Comparison of ENCODE assay signal across 1 cellular context in genomic region chr10:75283150-75284096, GRCh38.
TF ChIP-seq lines count a peak whose summit lies in the region.

No MANE protein-coding gene starts in this region.

TF ChIP-seq in HEK293, 187 proteins besides CTCF, POLR2A, EP300 and RAD21 (continued from another document and continues in another):
- TF ChIP-seq BCL6B (tag by site-specific recombination; IDR thresholded peaks at IDR 0.05) (no peak), ZNF221 (tag by site-specific recombination; IDR thresholded peaks at IDR 0.05; ENCODE audit: borderline replicate concordance) (no peak), GLIS2 (tag by site-specific recombination; IDR thresholded peaks at IDR 0.05) (no peak), PRDM4 (tag by site-specific recombination; IDR thresholded peaks at IDR 0.05) (peak; percentile 71), ZNF23 (tag by site-specific recombination; IDR thresholded peaks at IDR 0.05; ENCODE audit: borderline replicate concordance) (no peak), ZNF830 (tag by site-specific recombination; IDR thresholded peaks at IDR 0.05; ENCODE audit: low read depth) (no peak), ZNF155 (tag by site-specific recombination; IDR thresholded peaks at IDR 0.05) (no peak), ZNF555 (tag by site-specific recombination; conservative IDR thresholded peaks at IDR 0.05) (no peak), ZNF558 (tag by site-specific recombination; IDR thresholded peaks at IDR 0.05) (0 out of 2 replicates have a peak, but pooled peaks have one; percentile 22), SALL2 (tag by site-specific recombination; IDR thresholded peaks at IDR 0.05; ENCODE audit: borderline replicate concordance) (no peak), ZNF548 (tag by site-specific recombination; IDR thresholded peaks at IDR 0.05) (no peak), ZFP41 (tag by site-specific recombination; IDR thresholded peaks at IDR 0.05; ENCODE audit: borderline replicate concordance) (no peak), ZNF660 (tag by site-specific recombination; IDR thresholded peaks at IDR 0.05) (peak; percentile 19; the same call in 1 of the 2 replicates), ZNF391 (tag by site-specific recombination; IDR thresholded peaks at IDR 0.05; ENCODE audit: borderline replicate concordance, low read depth) (peak; percentile 67; the same call in 1 of the 2 replicates), IKZF3 (tag by site-specific recombination; IDR thresholded peaks at IDR 0.05) (peak; percentile 69), ZNF266 (tag by site-specific recombination; IDR thresholded peaks at IDR 0.05; ENCODE audit: low read depth) (no peak), ZNF645 (tag by site-specific recombination; IDR thresholded peaks at IDR 0.05) (no peak), ZFP69B (tag by site-specific recombination; IDR thresholded peaks at IDR 0.05) (no peak), ZNF280C (tag by site-specific recombination; IDR thresholded peaks at IDR 0.05) (no peak), ZNF658 (tag by site-specific recombination; IDR thresholded peaks at IDR 0.05) (no peak), KLF1 (tag by site-specific recombination; IDR thresholded peaks at IDR 0.05) (no peak), ZBTB17 (tag by site-specific recombination; IDR thresholded peaks at IDR 0.05) (peak; percentile 37; the same call in 1 of the 2 replicates), ZNF138 (tag by site-specific recombination; IDR thresholded peaks at IDR 0.05; ENCODE audit: borderline replicate concordance) (no peak), ZNF513 (tag by site-specific recombination; IDR thresholded peaks at IDR 0.05) (peak; percentile 92), EGR2 (tag by site-specific recombination; IDR thresholded peaks at IDR 0.05; ENCODE audit: low read depth) (no peak), ZBTB49 (tag by site-specific recombination; IDR thresholded peaks at IDR 0.05; ENCODE audit: low read depth) (no peak), ZNF366 (tag by site-specific recombination; conservative IDR thresholded peaks at IDR 0.05) (peak; percentile 91), ZBTB6 (tag by site-specific recombination; IDR thresholded peaks at IDR 0.05) (no peak), ZBTB26 (tag by site-specific recombination; optimal IDR thresholded peaks at IDR 0.05) (no peak), KLF8 (tag by site-specific recombination; IDR thresholded peaks at IDR 0.05) (no peak), OVOL3 (tag by site-specific recombination; IDR thresholded peaks at IDR 0.05) (0 out of 2 replicates have a peak, but pooled peaks have one; percentile 32), ZNF600 (tag by site-specific recombination; IDR thresholded peaks at IDR 0.05) (no peak), AEBP2 (tag by site-specific recombination; IDR thresholded peaks at IDR 0.05; ENCODE audit: borderline replicate concordance) (no peak), ZNF211 (tag by site-specific recombination; IDR thresholded peaks at IDR 0.05; ENCODE audit: low read depth) (no peak), ZNF785 (tag by site-specific recombination; IDR thresholded peaks at IDR 0.05) (no peak), ZNF175 (tag by site-specific recombination; IDR thresholded peaks at IDR 0.05) (no peak), ZNF791 (tag by site-specific recombination; IDR thresholded peaks at IDR 0.05) (no peak), ZNF24 (tag by site-specific recombination; IDR thresholded peaks at IDR 0.05) (no peak; the same call in 1 of the 2 replicates), ZSCAN5A (tag by site-specific recombination; IDR thresholded peaks at IDR 0.05) (no peak), ZNF140 (tag by site-specific recombination; IDR thresholded peaks at IDR 0.05) (no peak), ZNF629 (tag by site-specific recombination; IDR thresholded peaks at IDR 0.05) (peak; percentile 67), ZSCAN30 (tag by site-specific recombination; IDR thresholded peaks at IDR 0.05) (0 out of 2 replicates have a peak, but pooled peaks have one; percentile 30), SP7 (tag by site-specific recombination; IDR thresholded peaks at IDR 0.05) (peak; percentile 100), ZBTB8A (tag by site-specific recombination; IDR thresholded peaks at IDR 0.05) (peak; percentile 24; the same call in 1 of the 2 replicates), ZNF26 (tag by site-specific recombination; IDR thresholded peaks at IDR 0.05) (no peak), ZNF2 (tag by site-specific recombination; IDR thresholded peaks at IDR 0.05) (peak; percentile 32; the same call in 1 of the 2 replicates), WT1 (tag by site-specific recombination; IDR thresholded peaks at IDR 0.05) (peak; percentile 86), ZNF433 (tag by site-specific recombination; IDR thresholded peaks at IDR 0.05; ENCODE audit: low read depth) (no peak)
